In the genomic region with DNA sequence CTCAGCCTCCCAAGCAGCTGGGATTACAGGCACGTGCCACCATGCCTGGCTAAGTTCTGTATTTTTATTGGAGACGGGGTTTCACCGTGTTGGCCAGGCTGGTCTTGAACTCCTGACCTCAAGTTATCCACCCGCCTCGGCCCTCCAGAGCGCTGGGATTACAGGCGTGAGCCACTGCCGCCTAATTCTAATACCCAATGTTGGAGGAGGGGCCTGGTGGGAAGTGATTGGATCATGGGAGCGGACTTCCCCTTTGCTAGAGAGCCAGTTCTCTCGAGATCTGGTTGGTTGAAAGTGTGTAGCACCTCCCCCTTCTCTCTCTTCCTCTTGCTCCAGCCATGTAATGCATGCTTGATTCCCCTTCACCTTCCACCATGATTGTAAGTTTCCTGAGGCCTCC, we compare ENCODE assay signal across 7 cellular contexts. TPM values are rescaled to one million over a fixed set of nuclear protein-coding genes. Genes with fewer than 3 reads are reported as not detected.
DNase-seq lines count a peak whose midpoint lies in the region; TF ChIP-seq lines count a peak whose summit lies in the region.
"Not testable (repeated sequence)": the region's sequence is repeated elsewhere in the genome, so short reads cannot be mapped to it uniquely, and the experiment has no call there.

No MANE protein-coding gene starts in this region.

- peak overlapping the region in 3 of 5 experiments; percentile 37 to 71 (median 47) for H3K4me3 Mint-ChIP-seq in brain
- peak overlapping the region in 1 of 3 experiments; percentile 63 for H3K4me3 Mint-ChIP-seq in nephron
- H3K4me3 Mint-ChIP-seq in progenitor cell of endocrine pancreas (ENCODE audit: low read depth) = not testable (repeated sequence)

- H3F3A ChIP-seq in DOHH2 (ENCODE audit: control insufficient read depth, insufficient read depth) = not testable (repeated sequence)

- DNase-seq in KBM-7 (peak; percentile 80), SK-N-DZ (ENCODE audit: low spot score) (peak; percentile 74)
- DNase-seq in hepatocyte (ENCODE audit: low spot score); progenitor cell of endocrine pancreas (ENCODE audit: low spot score, unreplicated experiment): not testable (repeated sequence)

- not testable (repeated sequence) for H3K27me3 ChIP-seq in DOHH2 (ENCODE audit: control insufficient read depth, low read length); hepatocyte

- peaks cover 14% of the 10 kb centered on the region for H3K4me1 ChIP-seq in DOHH2 (ENCODE audit: control insufficient read depth, low read length)
- H3K4me1 ChIP-seq in hepatocyte (ENCODE audit: insufficient read depth) = not testable (repeated sequence)

- peak overlapping the region; percentile 52 for H3K4me2 ChIP-seq in DOHH2 (ENCODE audit: low read length)
- peak overlapping the region; percentile 56 for H3K4me2 ChIP-seq in hepatocyte

- not testable (repeated sequence) for H3K27me3 Mint-ChIP-seq in brain; nephron (ENCODE audit: low read depth); progenitor cell of endocrine pancreas

- peak overlapping the region; percentile 38; the same call in 1 of the 2 replicates for H3K4me3 ChIP-seq in DOHH2 (ENCODE audit: low read length)
- H3K4me3 ChIP-seq in hepatocyte = not testable (repeated sequence)

- H3K27ac ChIP-seq in DOHH2 (ENCODE audit: low read depth, low read length) = peak overlapping the region; percentile 32
- peak overlapping the region; percentile 80 for H3K27ac ChIP-seq in hepatocyte

- H3K27ac Mint-ChIP-seq in brain (peak overlapping the region in 4 of 5 experiments; percentile 84 to 99 (median 91)), nephron (peak overlapping the region; percentile 96 to 97 (median 97)), progenitor cell of endocrine pancreas (peak overlapping the region; percentile 16)

- H2AFZ ChIP-seq in hepatocyte = peak overlapping the region; percentile 14

- not testable (repeated sequence) for H3K9me2 ChIP-seq in DOHH2 (replicated peaks; ENCODE audit: control insufficient read depth, low read length); hepatocyte (replicated peaks; ENCODE audit: insufficient read depth)

- 96% methylated on average over 10 of the region's 10 CpGs for WGBS in hepatocyte (ENCODE audit: low lambda C conversion rate, missing lambda C conversion rate)

- not testable (repeated sequence) for H3K79me2 ChIP-seq in DOHH2 (ENCODE audit: control insufficient read depth, low read length); hepatocyte

- not testable (repeated sequence) for H4K20me1 ChIP-seq in DOHH2 (ENCODE audit: control insufficient read depth, insufficient read depth, low read depth, low read length); hepatocyte (ENCODE audit: insufficient read depth, poor library complexity, severe bottlenecking)

- not testable (repeated sequence) for TF ChIP-seq CTCF in DOHH2 (IDR thresholded peaks at IDR 0.05; ENCODE audit: low read depth, low read length, poor library complexity, severe bottlenecking); brain (conservative IDR thresholded peaks at IDR 0.05); hepatocyte (IDR thresholded peaks at IDR 0.05; ENCODE audit: poor library complexity); nephron (IDR thresholded peaks at IDR 0.05; ENCODE audit: unreplicated experiment in 3 of 3); progenitor cell of endocrine pancreas (IDR thresholded peaks at IDR 0.05; ENCODE audit: unreplicated experiment)

- H3K36me3 ChIP-seq in DOHH2 (ENCODE audit: control insufficient read depth, low read length); hepatocyte (replicated peaks; ENCODE audit: insufficient read depth, low read depth): not testable (repeated sequence)

- in situ Hi-C loops in KBM-7 (cut with MboI; ENCODE audit: low pct_unique_long_range_greater_than_20kb, low sequenced_read_pairs) = not testable (repeated sequence)

- peaks cover 55% of the 10 kb centered on the region for H3K4me1 Mint-ChIP-seq in brain
- H3K4me1 Mint-ChIP-seq in nephron = peaks cover 41% of the 10 kb centered on the region
- not testable (repeated sequence) for H3K4me1 Mint-ChIP-seq in progenitor cell of endocrine pancreas (ENCODE audit: low read depth)

- H3K9me3 Mint-ChIP-seq in brain; nephron; progenitor cell of endocrine pancreas (ENCODE audit: low read depth): not testable (repeated sequence)

- H3K9me3 ChIP-seq in DOHH2 (ENCODE audit: control insufficient read depth, insufficient read depth, low read length); hepatocyte (ENCODE audit: low read depth): not testable (repeated sequence)

- not testable (repeated sequence) for H3K36me3 Mint-ChIP-seq in brain; nephron (ENCODE audit: low read depth); progenitor cell of endocrine pancreas (ENCODE audit: insufficient read depth)

RNA-seq across cellular contexts. Expression of a gene that starts 42.2 kb away (rescaled TPM):
- polyA plus RNA-seq in SK-N-DZ (2014; cell fraction: cytosol; rRNA removed) = 48.1 and 52.9 TPM in 2 replicates
- polyA plus RNA-seq in SK-N-DZ (2014; cell fraction: nucleus; rRNA removed) = 31.8 and 32.5 TPM in 2 replicates
- polyA plus RNA-seq in brain (ENCODE audit: insufficient read depth, low read depth, low replicate concordance) (56.8 TPM), hepatocyte (41.2 and 41.3 TPM in 2 replicates)
- total RNA-seq in hepatocyte (46.8 and 55.0 TPM in 2 replicates), progenitor cell of endocrine pancreas (40.8 and 42.2 TPM in 2 replicates)

Comparison
In these comparisons a context has a peak if more than half of its experiments do, and no peak if none do; other contexts are left out.
1. H3K27ac Mint-ChIP-seq: peak in every context shown above with its lines; median percentile 97 in nephron; 91 in brain; 16 in progenitor cell of endocrine pancreas.